Comparison of ENCODE assay signal across 1 cellular context in genomic region chr21:36902793-36903192, GRCh38.
TF ChIP-seq lines count a peak whose summit lies in the region.

No MANE protein-coding gene starts in this region.

TF ChIP-seq in H1, 55 proteins besides CTCF, POLR2A, EP300 and RAD21 (continued from another document):
- peak; percentile 31; the same call in 1 of the 2 replicates for TF ChIP-seq MAFK (IDR thresholded peaks at IDR 0.05; ENCODE audit: low read depth, low read length)
